22 cellular contexts compared by ENCODE assay signal in the genomic region with DNA sequence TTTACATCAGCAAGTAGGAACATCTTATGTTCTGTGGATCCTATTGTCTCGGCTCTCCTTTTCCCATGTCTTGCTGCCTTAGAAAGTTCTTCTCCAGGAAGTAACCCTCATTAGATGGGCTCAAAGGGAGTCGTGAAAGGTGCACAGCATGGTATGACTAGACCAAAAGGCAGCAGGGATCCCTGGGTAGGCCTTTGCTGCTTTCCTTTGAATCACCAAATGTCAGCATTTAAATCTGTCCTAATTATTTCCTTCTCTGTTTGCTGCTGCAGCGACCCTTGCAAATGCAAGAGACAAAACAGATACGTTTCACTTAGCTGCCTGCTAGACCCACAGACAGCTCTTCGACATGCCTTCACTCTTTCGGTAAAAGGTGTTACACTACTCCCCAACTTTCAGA.
DNase-seq lines count a peak whose midpoint lies in the region; ATAC-seq and TF ChIP-seq lines count a peak whose summit lies in the region.
"Had no signal": no experiment of that assay in that cellular context is flagged by ENCODE, and none has a peak within 500 bp of the region (broad histone marks: within the 10 kb centered on the region; RNA-seq: fewer than 3 reads in every experiment).

No MANE protein-coding gene starts in this region.

- H3K4me1 ChIP-seq in A673 (ENCODE audit: insufficient read depth, low read length, poor library complexity, severe bottlenecking) (no peaks in the 10 kb centered on the region), HUES6 (ENCODE audit: control insufficient read depth, insufficient read depth, low read length) (peaks cover 10% of the 10 kb centered on the region; the same call in 1 of the 2 replicates), endodermal cell (ENCODE audit: control insufficient read depth, insufficient read depth, low read length) (no peaks in the 10 kb centered on the region), mesenchymal stem cell (ENCODE audit: control insufficient read depth, insufficient read depth, low read depth, low read length) (no peaks in the 10 kb centered on the region)
- H3K4me1 ChIP-seq: SJSA1 had no signal

- no peak overlapping the region for H4K8ac ChIP-seq in mesenchymal stem cell (ENCODE audit: low read length)

- no peak overlapping the region for H3K18ac ChIP-seq in mesenchymal stem cell (ENCODE audit: low read depth in 1 of 2, low read length in 2 of 2)

- H2AFZ ChIP-seq in mesenchymal stem cell (ENCODE audit: low read depth, low read length) = no peak overlapping the region
- H2AFZ ChIP-seq: GM23248 had no signal

- no peak overlapping the region for H3K27ac ChIP-seq in A673 (ENCODE audit: low read depth, low read length, poor library complexity, severe bottlenecking)
- peak overlapping the region; percentile 26; the same call in 1 of the 2 replicates for H3K27ac ChIP-seq in HUES6 (ENCODE audit: low read depth, low read length)
- no peak overlapping the region for H3K27ac ChIP-seq in endodermal cell (ENCODE audit: low read depth, low read length)
- no peak overlapping the region for H3K27ac ChIP-seq in mesenchymal stem cell (ENCODE audit: low read length, poor library complexity, severe bottlenecking)
- H3K27ac ChIP-seq: GM23248, SJSA1 had no signal

- H4K91ac ChIP-seq in mesenchymal stem cell (ENCODE audit: low read length) = no peak overlapping the region

- H3K36me3 Mint-ChIP-seq in endodermal cell (ENCODE audit: low read depth) (no peaks in the 10 kb centered on the region), nephron progenitor cell (ENCODE audit: low read depth) (no peaks in the 10 kb centered on the region)

- H3K4ac ChIP-seq in mesenchymal stem cell (ENCODE audit: low read depth in 1 of 2, low read length in 2 of 2) = no peak overlapping the region

- H3K27ac Mint-ChIP-seq in endodermal cell = no peak overlapping the region
- peak overlapping the region; percentile 6 for H3K27ac Mint-ChIP-seq in nephron progenitor cell
- H3K27ac Mint-ChIP-seq: B cell, CD14-positive monocyte had no signal

- H3K79me1 ChIP-seq in mesenchymal stem cell (replicated peaks; ENCODE audit: low read length, poor library complexity, severe bottlenecking) = no peaks in the 10 kb centered on the region

- no peak overlapping the region for H3K4me2 ChIP-seq in mesenchymal stem cell (ENCODE audit: low read length, poor library complexity, severe bottlenecking)

- H3K4me3 ChIP-seq in A673 (ENCODE audit: low read depth, low read length, poor library complexity, severe bottlenecking) (no peak overlapping the region), HUES6 (ENCODE audit: low read depth, low read length) (no peak overlapping the region), endodermal cell (ENCODE audit: low read length) (no peak overlapping the region), mesenchymal stem cell (ENCODE audit: insufficient read depth in 1 of 2, low read depth in 1 of 2, low read length in 2 of 2) (no peak overlapping the region)
- H3K4me3 ChIP-seq: GM12878, GM23248, SJSA1 had no signal

- H3K9ac ChIP-seq in HUES6 (ENCODE audit: low read length) (no peak overlapping the region), endodermal cell (ENCODE audit: extremely low read depth, low read length, poor library complexity, severe bottlenecking) (no peak overlapping the region), mesenchymal stem cell (ENCODE audit: low read length) (no peak overlapping the region)
- H3K9ac ChIP-seq: GM23248 had no signal

- H3K27me3 Mint-ChIP-seq in endodermal cell (ENCODE audit: insufficient read depth) (peaks cover 2% of the 10 kb centered on the region), nephron progenitor cell (ENCODE audit: low read depth, poor library complexity) (peaks cover 7% of the 10 kb centered on the region)

- H2BK12ac ChIP-seq in mesenchymal stem cell (ENCODE audit: low read length in 2 of 2) = no peak overlapping the region

- WGBS in endodermal cell (ENCODE audit: insufficient coverage in 1 of 2, insufficient read length in 1 of 2), 2 experiments = 47 to 62% methylated on average over 6 of the region's 6 CpGs
- WGBS in mesenchymal stem cell = 13% methylated on average over 5 of the region's 6 CpGs

- H3K9me3 ChIP-seq in A673 (ENCODE audit: low read depth, low read length, poor library complexity, severe bottlenecking) (no peaks in the 10 kb centered on the region), HUES6 (ENCODE audit: control insufficient read depth, insufficient read depth, low read depth, low read length) (no peaks in the 10 kb centered on the region), endodermal cell (ENCODE audit: control insufficient read depth, low read length) (no peaks in the 10 kb centered on the region), mesenchymal stem cell (ENCODE audit: control insufficient read depth, low read length) (no peaks in the 10 kb centered on the region)
- H3K9me3 ChIP-seq: SJSA1 had no signal

- H3K23ac ChIP-seq in mesenchymal stem cell (ENCODE audit: low read length in 2 of 2) = no peak overlapping the region

- no peak overlapping the region for H2BK15ac ChIP-seq in mesenchymal stem cell (ENCODE audit: low read depth, poor library complexity, severe bottlenecking)

- no peak overlapping the region for H2BK120ac ChIP-seq in mesenchymal stem cell (ENCODE audit: low read depth, low read length)

- intact Hi-C loops in A673 (cut with micrococcal nuclease; ENCODE audit: unreplicated experiment) = no loop called here
- intact Hi-C loops in head of caudate nucleus (cut with DNase I) = no loop called here

- no peak for ATAC-seq in activated CD4-positive, CD25-positive, alpha-beta regulatory T cell treated with anti-CD3 and anti-CD28 coated beads, Interleukin-2, amount 50 U/mL, for 24 hours
- ATAC-seq: GM12878 had no signal

- H3K36me3 ChIP-seq in A673 (ENCODE audit: insufficient read depth, low read length, poor library complexity, severe bottlenecking) (no peaks in the 10 kb centered on the region), HUES6 (ENCODE audit: control insufficient read depth, insufficient read depth, low read length) (no peaks in the 10 kb centered on the region), endodermal cell (ENCODE audit: control insufficient read depth, insufficient read depth, low read length) (no peaks in the 10 kb centered on the region), mesenchymal stem cell (ENCODE audit: control insufficient read depth in 1 of 2, insufficient read depth in 2 of 2, low read depth in 1 of 2, low read length in 2 of 2) (no peaks in the 10 kb centered on the region)
- H3K36me3 ChIP-seq: SJSA1 had no signal

- no peak overlapping the region for H2BK5ac ChIP-seq in mesenchymal stem cell (ENCODE audit: low read depth, low read length, poor library complexity, severe bottlenecking)

- CTCF ChIA-PET in A673 (lab: Charles Lee) = no interaction called here

- DNase-seq in A673 (ENCODE audit: low spot score) (peak; percentile 72), endodermal cell (peak; percentile 51), nephron progenitor cell (no peak), head of caudate nucleus (no peak), activated gamma-delta T cell treated with Interleukin-2 at 50 U/mL for 16 hours (no peak), mesenchymal stem cell (no peak)
- DNase-seq: 8988T, GM23248, HCEC 1CT, Kasumi-1, NCI-H1417, NCI-H187 treated with DMSO at 0.1 percent for 48 hours, NCI-H2227 treated with DMSO at 0.1 percent for 48 hours, NCI-H510A treated with DMSO at 0.1 percent for 48 hours, NCI-H774, OCI-M1 had no signal

- H2AK5ac ChIP-seq in mesenchymal stem cell (ENCODE audit: low read length, severe bottlenecking) = no peak overlapping the region

- no peak overlapping the region for H3K4me3 Mint-ChIP-seq in endodermal cell
- no peak overlapping the region for H3K4me3 Mint-ChIP-seq in nephron progenitor cell
- H3K4me3 Mint-ChIP-seq: B cell had no signal

- H3K14ac ChIP-seq in mesenchymal stem cell (ENCODE audit: low read length in 2 of 2) = no peak overlapping the region

- BruUV-seq in A673 (replicated peaks; lab: Mats Ljungman, UMichigan) = no TSS peak

- POLR2A ChIA-PET in A673 (lab: Charles Lee; ENCODE audit: low non-redundant PET) = no interaction called here

- H3K4me1 Mint-ChIP-seq in endodermal cell (peaks cover 14% of the 10 kb centered on the region), nephron progenitor cell (peaks cover 9% of the 10 kb centered on the region)

- H3K9me3 Mint-ChIP-seq in endodermal cell (no peaks in the 10 kb centered on the region), nephron progenitor cell (no peaks in the 10 kb centered on the region)

- TF ChIP-seq CTCF in A673 (conservative IDR thresholded peaks at IDR 0.05; ENCODE audit: low read depth, low read length) = no peak
- TF ChIP-seq CTCF in endodermal cell (conservative IDR thresholded peaks at IDR 0.05) = no peak
- no peak for TF ChIP-seq CTCF in nephron progenitor cell (IDR thresholded peaks at IDR 0.05)

- H3K27me3 ChIP-seq in A673 (replicated peaks; ENCODE audit: insufficient read depth, low read depth, low read length, poor library complexity) = no peaks in the 10 kb centered on the region
- H3K27me3 ChIP-seq in HUES6 (ENCODE audit: control insufficient read depth, insufficient read depth, low read length) = no peaks in the 10 kb centered on the region
- H3K27me3 ChIP-seq in endodermal cell (ENCODE audit: control insufficient read depth, insufficient read depth, low read length, poor library complexity, severe bottlenecking) = peaks cover 15% of the 10 kb centered on the region
- no peaks in the 10 kb centered on the region for H3K27me3 ChIP-seq in mesenchymal stem cell (ENCODE audit: control insufficient read depth in 1 of 2, insufficient read depth in 1 of 2, low read length in 2 of 2)
- H3K27me3 ChIP-seq: SJSA1 had no signal

Comparison
In these comparisons a context has a peak if more than half of its experiments do, and no peak if none do; other contexts are left out.
1. DNase-seq: peak in A673 (single experiment) and endodermal cell (single experiment); none in nephron progenitor cell (single experiment), head of caudate nucleus (0 of 42), activated gamma-delta T cell treated with Interleukin-2 at 50 U/mL for 16 hours (single experiment) and mesenchymal stem cell (single experiment).